1 cellular context compared by ENCODE assay signal in genomic region chr17:82097187-82097918, GRCh38.
A peak's percentile ranks its signal among the peaks of the same experiment; 100 is the strongest.
TF ChIP-seq lines count a peak whose summit lies in the region.

No MANE protein-coding gene starts in this region.

TF ChIP-seq in K562, 482 proteins besides CTCF, POLR2A, EP300 and RAD21 (continued from another document and continues in another):
- no peak for TF ChIP-seq ZBTB40 (IDR thresholded peaks at IDR 0.05)
- no peak for TF ChIP-seq ZBTB40 (CRISPR knock-in tag; IDR thresholded peaks at IDR 0.05)
- TF ChIP-seq, protein P1, sequence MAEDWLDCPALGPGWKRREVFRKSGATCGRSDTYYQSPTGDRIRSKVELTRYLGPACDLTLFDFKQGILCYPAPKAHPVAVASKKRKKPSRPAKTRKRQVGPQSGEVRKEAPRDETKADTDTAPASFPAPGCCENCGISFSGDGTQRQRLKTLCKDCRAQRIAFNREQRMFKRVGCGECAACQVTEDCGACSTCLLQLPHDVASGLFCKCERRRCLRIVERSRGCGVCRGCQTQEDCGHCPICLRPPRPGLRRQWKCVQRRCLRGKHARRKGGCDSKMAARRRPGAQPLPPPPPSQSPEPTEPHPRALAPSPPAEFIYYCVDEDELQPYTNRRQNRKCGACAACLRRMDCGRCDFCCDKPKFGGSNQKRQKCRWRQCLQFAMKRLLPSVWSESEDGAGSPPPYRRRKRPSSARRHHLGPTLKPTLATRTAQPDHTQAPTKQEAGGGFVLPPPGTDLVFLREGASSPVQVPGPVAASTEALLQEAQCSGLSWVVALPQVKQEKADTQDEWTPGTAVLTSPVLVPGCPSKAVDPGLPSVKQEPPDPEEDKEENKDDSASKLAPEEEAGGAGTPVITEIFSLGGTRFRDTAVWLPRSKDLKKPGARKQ (CRISPR knock-in tag; IDR thresholded peaks at IDR 0.05) = no peak
- TF ChIP-seq CBFA2T3 (IDR thresholded peaks at IDR 0.05) = no peak
- 0 out of 2 replicates have a peak, but pooled peaks have one; percentile 16 for TF ChIP-seq ERF (CRISPR knock-in tag; IDR thresholded peaks at IDR 0.05)
- no peak for TF ChIP-seq BRF2 (IDR thresholded peaks at IDR 0.05; ENCODE audit: borderline replicate concordance, insufficient read depth, insufficient read length)
- TF ChIP-seq CUX1 (CRISPR knock-in tag; IDR thresholded peaks at IDR 0.05) = no peak
- no peak for TF ChIP-seq CBFB (CRISPR knock-in tag; IDR thresholded peaks at IDR 0.05)
- no peak for TF ChIP-seq CC2D1A (IDR thresholded peaks at IDR 0.05)
- TF ChIP-seq TEAD4 (IDR thresholded peaks at IDR 0.05; ENCODE audit: low read length) = no peak
- TF ChIP-seq TEAD4 (CRISPR knock-in tag; IDR thresholded peaks at IDR 0.05; ENCODE audit: borderline replicate concordance) = no peak; the same call in 1 of the 2 replicates
- TF ChIP-seq PTRF (tag; IDR thresholded peaks at IDR 0.05) = no peak
- no peak for TF ChIP-seq ZNF41 (CRISPR knock-in tag; conservative IDR thresholded peaks at IDR 0.05)
- no peak for TF ChIP-seq ZNF324 (CRISPR knock-in tag; IDR thresholded peaks at IDR 0.05)
- TF ChIP-seq COPS2 (conservative IDR thresholded peaks at IDR 0.05) = no peak
- no peak for TF ChIP-seq ADNP (tag; IDR thresholded peaks at IDR 0.05)
- no peak for TF ChIP-seq DIDO1 (tag; IDR thresholded peaks at IDR 0.05; ENCODE audit: low read depth)
- no peak for TF ChIP-seq ZNF282 (CRISPR knock-in tag; IDR thresholded peaks at IDR 0.05)
- TF ChIP-seq MEF2D (tag; conservative IDR thresholded peaks at IDR 0.05; ENCODE audit: low read depth) = no peak
- TF ChIP-seq ZNF217 (CRISPR knock-in tag; IDR thresholded peaks at IDR 0.05) = no peak
- TF ChIP-seq RFX5 (IDR thresholded peaks at IDR 0.05; ENCODE audit: low read depth, low read length) = no peak
- no peak for TF ChIP-seq CEBPG (CRISPR knock-in tag; IDR thresholded peaks at IDR 0.05)
- TF ChIP-seq CEBPG (tag; conservative IDR thresholded peaks at IDR 0.05 in 1 of 2, IDR thresholded peaks at IDR 0.05 in 1 of 2) = no peak
- no peak for TF ChIP-seq ARID3A (IDR thresholded peaks at IDR 0.05; ENCODE audit: borderline replicate concordance, low read depth, low read length)
- peak in 1 of 2 experiments; percentile 54; a peak in 3 of 4 replicates for TF ChIP-seq MAZ (CRISPR knock-in tag; conservative IDR thresholded peaks at IDR 0.05 in 1 of 2, IDR thresholded peaks at IDR 0.05 in 1 of 2)
- TF ChIP-seq ZNF174 (CRISPR knock-in tag; IDR thresholded peaks at IDR 0.05) = no peak
- TF ChIP-seq RNF2 (IDR thresholded peaks at IDR 0.05) = no peak
- TF ChIP-seq SMARCC2 (IDR thresholded peaks at IDR 0.05; ENCODE audit: low read depth) = no peak
- TF ChIP-seq, protein P2, sequence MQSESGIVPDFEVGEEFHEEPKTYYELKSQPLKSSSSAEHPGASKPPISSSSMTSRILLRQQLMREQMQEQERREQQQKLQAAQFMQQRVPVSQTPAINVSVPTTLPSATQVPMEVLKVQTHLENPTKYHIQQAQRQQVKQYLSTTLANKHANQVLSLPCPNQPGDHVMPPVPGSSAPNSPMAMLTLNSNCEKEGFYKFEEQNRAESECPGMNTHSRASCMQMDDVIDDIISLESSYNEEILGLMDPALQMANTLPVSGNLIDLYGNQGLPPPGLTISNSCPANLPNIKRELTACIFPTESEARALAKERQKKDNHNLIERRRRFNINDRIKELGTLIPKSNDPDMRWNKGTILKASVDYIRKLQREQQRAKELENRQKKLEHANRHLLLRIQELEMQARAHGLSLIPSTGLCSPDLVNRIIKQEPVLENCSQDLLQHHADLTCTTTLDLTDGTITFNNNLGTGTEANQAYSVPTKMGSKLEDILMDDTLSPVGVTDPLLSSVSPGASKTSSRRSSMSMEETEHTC (IDR thresholded peaks at IDR 0.05) = no peak
- no peak; the same call in 1 of the 2 replicates for TF ChIP-seq SUPT5H (IDR thresholded peaks at IDR 0.05)
- TF ChIP-seq HMG20A (CRISPR knock-in tag; conservative IDR thresholded peaks at IDR 0.05) = no peak
- no peak for TF ChIP-seq CHD4 (IDR thresholded peaks at IDR 0.05; ENCODE audit: insufficient read depth, insufficient replicate concordance, low read depth, low read length, poor library complexity, severe bottlenecking)
- TF ChIP-seq NUFIP1 (IDR thresholded peaks at IDR 0.05; ENCODE audit: partially characterized antibody) = no peak
- TF ChIP-seq, protein P3, sequence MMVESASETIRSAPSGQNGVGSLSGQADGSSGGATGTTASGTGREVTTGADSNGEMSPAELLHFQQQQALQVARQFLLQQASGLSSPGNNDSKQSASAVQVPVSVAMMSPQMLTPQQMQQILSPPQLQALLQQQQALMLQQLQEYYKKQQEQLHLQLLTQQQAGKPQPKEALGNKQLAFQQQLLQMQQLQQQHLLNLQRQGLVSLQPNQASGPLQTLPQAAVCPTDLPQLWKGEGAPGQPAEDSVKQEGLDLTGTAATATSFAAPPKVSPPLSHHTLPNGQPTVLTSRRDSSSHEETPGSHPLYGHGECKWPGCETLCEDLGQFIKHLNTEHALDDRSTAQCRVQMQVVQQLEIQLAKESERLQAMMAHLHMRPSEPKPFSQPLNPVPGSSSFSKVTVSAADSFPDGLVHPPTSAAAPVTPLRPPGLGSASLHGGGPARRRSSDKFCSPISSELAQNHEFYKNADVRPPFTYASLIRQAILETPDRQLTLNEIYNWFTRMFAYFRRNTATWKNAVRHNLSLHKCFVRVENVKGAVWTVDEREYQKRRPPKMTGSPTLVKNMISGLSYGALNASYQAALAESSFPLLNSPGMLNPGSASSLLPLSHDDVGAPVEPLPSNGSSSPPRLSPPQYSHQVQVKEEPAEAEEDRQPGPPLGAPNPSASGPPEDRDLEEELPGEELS (CRISPR knock-in tag; IDR thresholded peaks at IDR 0.05; ENCODE audit: borderline replicate concordance) = peak; percentile 59; the same call in 1 of the 2 replicates
- no peak for TF ChIP-seq SMARCA4 (IDR thresholded peaks at IDR 0.05)
- TF ChIP-seq ZNF140 (CRISPR knock-in tag; IDR thresholded peaks at IDR 0.05) = no peak
- TF ChIP-seq PCBP2 (IDR thresholded peaks at IDR 0.05; ENCODE audit: low read depth, low read length, poor library complexity, severe bottlenecking) = no peak
- TF ChIP-seq ZNF12 (CRISPR knock-in tag; IDR thresholded peaks at IDR 0.05) = no peak
- no peak for TF ChIP-seq BRD4 (IDR thresholded peaks at IDR 0.05)
- TF ChIP-seq RCOR1 (IDR thresholded peaks at IDR 0.05; ENCODE audit: borderline replicate concordance in 1 of 2, low read depth in 2 of 2, low read length in 2 of 2) = no peak
- TF ChIP-seq SIN3A (IDR thresholded peaks at IDR 0.05; ENCODE audit: borderline replicate concordance in 2 of 2, control insufficient read depth in 1 of 2, low read depth in 2 of 2, low read length in 2 of 2) = peak in 1 of 2 experiments; percentile 44; a peak in 1 of 4 replicates
- TF ChIP-seq TCF7 (IDR thresholded peaks at IDR 0.05; ENCODE audit: borderline replicate concordance) = no peak
- no peak for TF ChIP-seq SMAD4 (CRISPR knock-in tag; conservative IDR thresholded peaks at IDR 0.05)
